13 cellular contexts compared by ENCODE assay signal in genomic region chr5:127586371-127586770, GRCh38.
DNase-seq lines count a peak whose midpoint lies in the region; ATAC-seq and TF ChIP-seq lines count a peak whose summit lies in the region.
"Had no signal": no experiment of that assay in that cellular context is flagged by ENCODE, and none has a peak within 500 bp of the region (broad histone marks: within the 10 kb centered on the region; RNA-seq: fewer than 3 reads in every experiment).

No MANE protein-coding gene starts in this region.

- WGBS in psoas muscle, 3 donors: 21 to 41% (median 30%) methylated on average over 1 of the region's 1 CpG

- no peak overlapping the region for H3K27ac ChIP-seq in psoas muscle
- H3K27ac ChIP-seq: BLaER1, thoracic aorta had no signal

- intact Hi-C loops in psoas muscle (cut with DNase I): loop anchor here (5.0 to 10.0 kb wide), 2 partner anchors 66 to 108 kb away; no protein-coding TSS in a partner anchor

- DNase-seq in AG09309 (ENCODE audit: low read depth): peak; percentile 13
- DNase-seq in HuH-7 (ENCODE audit: low spot score): peak; percentile 29
- DNase-seq in HUDEP-2 (lab: John Stamatoyannopoulos, UW; ENCODE audit: unreplicated experiment in 76 of 76): no peak
- no peak for DNase-seq in epidermal melanocyte (ENCODE audit: insufficient read length, low spot score)
- DNase-seq in NCI-H510A (lab: John Stamatoyannopoulos, UW): no peak
- no peak for DNase-seq in psoas muscle
- DNase-seq: mammary epithelial cell, NCI-H1105 treated with DMSO at 0.1 percent for 48 hours had no signal

- H3K4me3 ChIP-seq in AG09309 (ENCODE audit: control insufficient read depth, low read depth, low read length) (no peak overlapping the region), psoas muscle (no peak overlapping the region)
- H3K4me3 ChIP-seq: BLaER1, thoracic aorta had no signal

- H3K36me3 ChIP-seq in psoas muscle (ENCODE audit: insufficient read depth in 1 of 2, low read depth in 1 of 2): no peaks in the 10 kb centered on the region
- H3K36me3 ChIP-seq: BLaER1, thoracic aorta had no signal

- peak; percentile 60 for ATAC-seq in GM19025 (IDR thresholded peaks at IDR 0.05; ENCODE audit: low read depth, unreplicated experiment)
- peak; percentile 67 for ATAC-seq in HG02763 (IDR thresholded peaks at IDR 0.05; ENCODE audit: unreplicated experiment)
- ATAC-seq in psoas muscle: no peak
- ATAC-seq: SK-N-SH treated with all-trans-retinoic acid at 6 μM for 48 hours had no signal

- H3K27me3 ChIP-seq in psoas muscle (ENCODE audit: insufficient read depth in 3 of 3, low read length in 2 of 3): no peaks in the 10 kb centered on the region
- H3K27me3 ChIP-seq: BLaER1 had no signal

- H3K4me1 ChIP-seq in psoas muscle: peaks cover 13% of the 10 kb centered on the region

- TF ChIP-seq CTCF in AG09309 (IDR thresholded peaks at IDR 0.05; ENCODE audit: control insufficient read depth, insufficient read depth, low read depth, low read length, missing control alignments) (no peak), psoas muscle (IDR thresholded peaks at IDR 0.05) (no peak)

- H3K9me3 ChIP-seq in psoas muscle: no peaks in the 10 kb centered on the region
- H3K9me3 ChIP-seq: BLaER1, thoracic aorta had no signal

Comparison
In these comparisons a context has a peak if more than half of its experiments do, and no peak if none do; other contexts are left out.
1. DNase-seq: peak in AG09309 (single experiment) and HuH-7 (single experiment); none in HUDEP-2 (0 of 76), epidermal melanocyte (single experiment), NCI-H510A (single experiment) and psoas muscle (0 of 2).
2. ATAC-seq: peak in GM19025 (single experiment) and HG02763 (single experiment); none in psoas muscle (0 of 4).